In genomic region chr16:31453255-31454204, GRCh38 we compare ENCODE assay signal across 1 cellular context.
TF ChIP-seq lines count a peak whose summit lies in the region.

No MANE protein-coding gene starts in this region.

TF ChIP-seq in HEK293, 187 proteins besides CTCF, POLR2A, EP300 and RAD21 (continued from another document and continues in another):
- TF ChIP-seq ZSCAN5A (tag by site-specific recombination; IDR thresholded peaks at IDR 0.05) (no peak), ZNF394 (tag by site-specific recombination; IDR thresholded peaks at IDR 0.05; ENCODE audit: borderline replicate concordance) (no peak), MYNN (tag by site-specific recombination; IDR thresholded peaks at IDR 0.05; ENCODE audit: borderline replicate concordance) (no peak), ZFP3 (tag by site-specific recombination; IDR thresholded peaks at IDR 0.05; ENCODE audit: low read depth) (peak; percentile 42; the same call in 1 of the 2 replicates), ZNF138 (tag by site-specific recombination; IDR thresholded peaks at IDR 0.05; ENCODE audit: borderline replicate concordance) (no peak), OSR2 (tag by site-specific recombination; IDR thresholded peaks at IDR 0.05) (0 out of 2 replicates have a peak, but pooled peaks have one; percentile 30), ZNF777 (tag by site-specific recombination; IDR thresholded peaks at IDR 0.05; ENCODE audit: borderline replicate concordance) (no peak), ZNF248 (tag by site-specific recombination; IDR thresholded peaks at IDR 0.05) (no peak), ZBTB10 (tag by site-specific recombination; IDR thresholded peaks at IDR 0.05) (no peak), SETDB1 (IDR thresholded peaks at IDR 0.05; ENCODE audit: insufficient read length, low read length) (no peak), ZNF571 (tag by site-specific recombination; IDR thresholded peaks at IDR 0.05) (no peak), KLF17 (tag by site-specific recombination; IDR thresholded peaks at IDR 0.05) (peak; percentile 96), ZNF26 (tag by site-specific recombination; IDR thresholded peaks at IDR 0.05) (no peak), REST (tag by site-specific recombination; IDR thresholded peaks at IDR 0.05) (no peak), ZNF398 (tag by site-specific recombination; IDR thresholded peaks at IDR 0.05) (peak; percentile 94), RBAK (tag by site-specific recombination; IDR thresholded peaks at IDR 0.05) (no peak), ZBTB44 (tag by site-specific recombination; IDR thresholded peaks at IDR 0.05) (no peak), ZNF302 (tag by site-specific recombination; IDR thresholded peaks at IDR 0.05; ENCODE audit: low read depth) (no peak), ZNF140 (tag by site-specific recombination; IDR thresholded peaks at IDR 0.05) (no peak), MEIS1 (CRISPR knock-in tag; IDR thresholded peaks at IDR 0.05; ENCODE audit: borderline replicate concordance) (no peak), ZNF157 (tag by site-specific recombination; IDR thresholded peaks at IDR 0.05) (no peak), ZSCAN16 (tag by site-specific recombination; IDR thresholded peaks at IDR 0.05) (no peak), PATZ1 (tag by site-specific recombination; IDR thresholded peaks at IDR 0.05) (peak; percentile 94), ZNF621 (tag by site-specific recombination; IDR thresholded peaks at IDR 0.05) (no peak), ZSCAN18 (tag by site-specific recombination; IDR thresholded peaks at IDR 0.05) (no peak), ELK4 (IDR thresholded peaks at IDR 0.05; ENCODE audit: borderline replicate concordance, low read depth, low read length) (no peak), ZNF529 (tag by site-specific recombination; IDR thresholded peaks at IDR 0.05; ENCODE audit: insufficient replicate concordance) (no peak), ZNF560 (tag by site-specific recombination; IDR thresholded peaks at IDR 0.05; ENCODE audit: borderline replicate concordance) (no peak), ZEB2 (tag by site-specific recombination; IDR thresholded peaks at IDR 0.05) (peak; percentile 77), ZNF10 (tag by site-specific recombination; IDR thresholded peaks at IDR 0.05) (no peak), ZNF426 (tag by site-specific recombination; IDR thresholded peaks at IDR 0.05) (no peak), ZNF214 (tag by site-specific recombination; IDR thresholded peaks at IDR 0.05; ENCODE audit: borderline replicate concordance) (no peak), ZNF555 (tag by site-specific recombination; conservative IDR thresholded peaks at IDR 0.05) (no peak), ZNF747 (tag by site-specific recombination; IDR thresholded peaks at IDR 0.05) (no peak), ZBTB1 (tag by site-specific recombination; IDR thresholded peaks at IDR 0.05) (no peak), YY2 (tag by site-specific recombination; IDR thresholded peaks at IDR 0.05) (no peak), YY1 (tag by site-specific recombination; IDR thresholded peaks at IDR 0.05) (no peak), SCRT2 (tag by site-specific recombination; IDR thresholded peaks at IDR 0.05) (no peak), ZNF404 (tag by site-specific recombination; IDR thresholded peaks at IDR 0.05) (no peak), ZNF335 (tag by site-specific recombination; conservative IDR thresholded peaks at IDR 0.05) (peak; percentile 70), ZNF155 (tag by site-specific recombination; IDR thresholded peaks at IDR 0.05) (no peak), KLF8 (tag by site-specific recombination; IDR thresholded peaks at IDR 0.05) (peak; percentile 53)
